22 cellular contexts compared by ENCODE assay signal in the genomic region with DNA sequence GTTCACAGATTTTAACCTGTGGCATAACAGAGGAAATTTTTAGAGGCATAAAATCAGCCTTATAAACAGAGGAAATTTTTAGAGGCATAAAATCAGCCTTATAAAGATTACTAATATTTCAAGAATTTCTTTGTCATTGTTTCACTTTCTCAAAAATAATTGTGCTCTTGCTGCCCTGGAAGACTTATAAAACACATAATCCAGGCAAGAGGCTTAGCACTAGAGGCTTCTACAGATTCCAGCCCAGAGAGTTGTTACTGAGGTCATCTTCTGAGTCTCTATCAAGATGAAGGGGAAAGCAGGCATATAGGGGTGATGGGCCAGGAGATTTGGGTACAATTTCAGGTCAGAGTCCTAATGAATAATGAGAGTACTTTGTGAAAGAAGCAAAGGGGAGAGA.
"Had no signal": no experiment of that assay in that cellular context is flagged by ENCODE, and none has a peak within 500 bp of the region (broad histone marks: within the 10 kb centered on the region; RNA-seq: fewer than 3 reads in every experiment).

No MANE protein-coding gene starts in this region.

- H3K9me3 ChIP-seq: gastrocnemius medialis, right lobe of liver, transverse colon had no signal

- H3K4me1 ChIP-seq: gastrocnemius medialis, right lobe of liver, transverse colon had no signal

- H3K27ac ChIP-seq: dorsolateral prefrontal cortex, gastrocnemius medialis, right lobe of liver, transverse colon, WERI-Rb-1 had no signal

- H3K36me3 ChIP-seq: gastrocnemius medialis, right lobe of liver, transverse colon, WERI-Rb-1 had no signal

- ATAC-seq: activated CD8-positive, alpha-beta T cell treated with anti-CD3 and anti-CD28 coated beads, Interleukin-2, amount 10 ng/mL, durations not matched to agents 7 days and 5 days; activated naive CD4-positive, alpha-beta T cell treated with anti-CD3 and anti-CD28 coated beads, Interleukin-2, amount 50 U/mL, for 72 hours; effector memory CD8-positive, alpha-beta T cell; esophagus mucosa; gastrocnemius medialis; left cardiac atrium; right lobe of liver; stimulated activated effector memory CD8-positive, alpha-beta T cell treated with anti-CD3 and anti-CD28 coated beads, Interleukin-12 subunit alpha, Interleukin-12 subunit beta, amount 100 ng/mL, for 72 hours; stimulated activated naive CD8-positive, alpha-beta T cell treated with anti-CD3 and anti-CD28 coated beads, Interleukin-15, amount 100 ng/mL, for 72 hours had no signal

- H3K4me3 ChIP-seq: dorsolateral prefrontal cortex, gastrocnemius medialis, right lobe of liver, transverse colon had no signal

- H3K27me3 ChIP-seq: dorsolateral prefrontal cortex, gastrocnemius medialis, right lobe of liver, transverse colon had no signal

- DNase-seq: activated CD4-positive, alpha-beta T cell treated with anti-CD3 and anti-CD28 coated beads, Interleukin-2, amount 50 U/mL, for 1 hour; activated CD4-positive, CD25-positive, alpha-beta regulatory T cell treated with anti-CD3 and anti-CD28 coated beads, Interleukin-2, amount 50 U/mL, for 72 hours; activated CD8-positive, alpha-beta T cell treated with anti-CD3 and anti-CD28 coated beads, Interleukin-2, amount 10 ng/mL, durations not matched to agents 7 days and 5 days; activated T-cell treated with anti-CD3 and anti-CD28 coated beads, Interleukin-2, amount 50 U/mL, for 1 hour; aorta; central memory CD4-positive, alpha-beta T cell; dorsolateral prefrontal cortex; effector memory CD8-positive, alpha-beta T cell; gastrocnemius medialis; hypothalamus; islet precursor cell; left cardiac atrium; nucleus accumbens; right lobe of liver; small intestine; stimulated activated CD4-positive, alpha-beta T cell treated with anti-CD3 and anti-CD28 coated beads, Interleukin-2, amount 100 ng/mL, for 24 hours; stimulated activated naive CD8-positive, alpha-beta T cell treated with anti-CD3 and anti-CD28 coated beads, Interleukin-15, amount 100 ng/mL, for 72 hours; transverse colon; WERI-Rb-1 had no signal
